ENCODE assay signal across 8 cellular contexts in genomic region chr3:196631655-196632032, GRCh38. TPM values are rescaled to one million over a fixed set of nuclear protein-coding genes. Genes with fewer than 3 reads are reported as not detected.
DNase-seq lines count a peak whose midpoint lies in the region; TF ChIP-seq lines count a peak whose summit lies in the region.

No MANE protein-coding gene starts in this region.

- H3K9me3 ChIP-seq in iPS-18a (ENCODE audit: control insufficient read depth, low read depth, low read length) (no peaks in the 10 kb centered on the region), suprapubic skin (no peaks in the 10 kb centered on the region)

- H3K4me3 ChIP-seq in AG04449 (ENCODE audit: low read depth, low read length) = peak overlapping the region; percentile 65
- H3K4me3 ChIP-seq in iPS-18a (ENCODE audit: low read length) = peak overlapping the region; percentile 78
- H3K4me3 ChIP-seq in suprapubic skin = peak overlapping the region; percentile 79

- no peaks in the 10 kb centered on the region for H3K27me3 ChIP-seq in iPS-18a (ENCODE audit: control insufficient read depth, insufficient read depth, low read length)
- no peaks in the 10 kb centered on the region for H3K27me3 ChIP-seq in suprapubic skin

- WGBS in suprapubic skin = 7% methylated on average over 5 of the region's 5 CpGs

- peak overlapping the region; percentile 70 for H3K27ac Mint-ChIP-seq in HFFc6
- H3K27ac Mint-ChIP-seq in activated T-helper 2 cell treated with anti-CD3 and anti-CD28 coated beads, Interferon-gamma antibody, Interleukin-2, Interleukin-4, amounts not matched to agents 10 μg/mL and 5 μg/mL and 100 μg/mL, durations not matched to agents 14 hours and 24 hours and 36 hours = peak overlapping the region; percentile 97

- H3K36me3 Mint-ChIP-seq in HFFc6 (ENCODE audit: low read depth) = no peaks in the 10 kb centered on the region
- no peaks in the 10 kb centered on the region for H3K36me3 Mint-ChIP-seq in activated T-helper 2 cell treated with anti-CD3 and anti-CD28 coated beads, Interferon-gamma antibody, Interleukin-2, Interleukin-4, amounts not matched to agents 10 μg/mL and 5 μg/mL and 100 μg/mL, durations not matched to agents 14 hours and 24 hours and 36 hours (ENCODE audit: low read depth)

- peak overlapping the region; percentile 82 for H3K4me3 Mint-ChIP-seq in HFFc6
- peak overlapping the region; percentile 87 for H3K4me3 Mint-ChIP-seq in activated T-helper 2 cell treated with anti-CD3 and anti-CD28 coated beads, Interferon-gamma antibody, Interleukin-2, Interleukin-4, amounts not matched to agents 10 μg/mL and 5 μg/mL and 100 μg/mL, durations not matched to agents 14 hours and 24 hours and 36 hours (ENCODE audit: low read depth)

- H3K36me3 ChIP-seq in iPS-18a (ENCODE audit: control insufficient read depth, low read depth, low read length) (no peaks in the 10 kb centered on the region), suprapubic skin (no peaks in the 10 kb centered on the region)

- peaks cover 5% of the 10 kb centered on the region for H3K27me3 Mint-ChIP-seq in HFFc6 (ENCODE audit: insufficient read depth)
- H3K27me3 Mint-ChIP-seq in activated T-helper 2 cell treated with anti-CD3 and anti-CD28 coated beads, Interferon-gamma antibody, Interleukin-2, Interleukin-4, amounts not matched to agents 10 μg/mL and 5 μg/mL and 100 μg/mL, durations not matched to agents 14 hours and 24 hours and 36 hours (ENCODE audit: low read depth) = no peaks in the 10 kb centered on the region

- peaks cover 28% of the 10 kb centered on the region for H3K4me1 Mint-ChIP-seq in HFFc6 (ENCODE audit: low read depth)
- H3K4me1 Mint-ChIP-seq in activated T-helper 2 cell treated with anti-CD3 and anti-CD28 coated beads, Interferon-gamma antibody, Interleukin-2, Interleukin-4, amounts not matched to agents 10 μg/mL and 5 μg/mL and 100 μg/mL, durations not matched to agents 14 hours and 24 hours and 36 hours (ENCODE audit: low read depth) = peaks cover 58% of the 10 kb centered on the region

- TF ChIP-seq POLR2A in suprapubic skin (IDR thresholded peaks at IDR 0.05) = no peak

- no peak for TF ChIP-seq EP300 in suprapubic skin (IDR thresholded peaks at IDR 0.05)

- in situ Hi-C loops in GM13976 (cut with MboI; ENCODE audit: low sequenced_read_pairs, unreplicated experiment) = no loop called here

- TF ChIP-seq CTCF in AG04449 (IDR thresholded peaks at IDR 0.05; ENCODE audit: insufficient read depth, low read length, missing control alignments) (no peak), HFFc6 (IDR thresholded peaks at IDR 0.05) (no peak), suprapubic skin (IDR thresholded peaks at IDR 0.05) (no peak), GM13976 (IDR thresholded peaks at IDR 0.05; ENCODE audit: borderline replicate concordance, control extremely low read depth, extremely low read depth, insufficient read depth, missing control alignments) (no peak)

- no peaks in the 10 kb centered on the region for H3K9me3 Mint-ChIP-seq in HFFc6
- no peaks in the 10 kb centered on the region for H3K9me3 Mint-ChIP-seq in activated T-helper 2 cell treated with anti-CD3 and anti-CD28 coated beads, Interferon-gamma antibody, Interleukin-2, Interleukin-4, amounts not matched to agents 10 μg/mL and 5 μg/mL and 100 μg/mL, durations not matched to agents 14 hours and 24 hours and 36 hours

- CTCF ChIA-PET in AG04449 (lab: Yijun Ruan, JAX) = interaction anchor here (1.0 to 2.6 kb wide), 6 partner anchors 17 to 53 kb away, joined by 3 to 12 read pairs (median 4); no protein-coding TSS in a partner anchor

- POLR2A ChIA-PET in AG04449 (lab: Yijun Ruan, JAX) = no interaction called here

- DNase-seq in AG04449 (ENCODE audit: low read depth, low spot score) (no peak), HFFc6 (no peak), suprapubic skin (ENCODE audit: low spot score in 2 of 2) (no peak), NCI-H1417 treated with DMSO at 0.1 percent for 48 hours (lab: John Stamatoyannopoulos, UW) (no peak), GM13976 (ENCODE audit: low spot score) (no peak), SHP77 (lab: John Stamatoyannopoulos, UW) (no peak)
- no peak for DNase-seq in activated T-helper 2 cell treated with anti-CD3 and anti-CD28 coated beads, Interferon-gamma antibody, Interleukin-2, Interleukin-4, amounts not matched to agents 10 μg/mL and 5 μg/mL and 100 μg/mL, durations not matched to agents 14 hours and 24 hours and 36 hours (ENCODE audit: low spot score)

- H3K9ac ChIP-seq in iPS-18a (ENCODE audit: low read length) = peak overlapping the region; percentile 83

- H3K4me1 ChIP-seq in iPS-18a (ENCODE audit: control insufficient read depth, low read depth, low read length) (peaks cover 13% of the 10 kb centered on the region), suprapubic skin (peaks cover 20% of the 10 kb centered on the region)

- peak overlapping the region; percentile 94 for H3K27ac ChIP-seq in iPS-18a (ENCODE audit: low read length)
- peak overlapping the region; percentile 91 for H3K27ac ChIP-seq in suprapubic skin

- intact Hi-C loops in activated T-helper 2 cell treated with anti-CD3 and anti-CD28 coated beads, Interferon-gamma antibody, Interleukin-2, Interleukin-4, amounts not matched to agents 10 μg/mL and 5 μg/mL and 100 μg/mL, durations not matched to agents 14 hours and 24 hours and 36 hours (cut with micrococcal nuclease) = loop anchor here (1.0 to 2.0 kb wide), 5 partner anchors 9 to 129 kb away; partner anchors contain the start of genes CEP19, PIGX and RNF168

RNA-seq across cellular contexts. Expression of gene NRROS, which starts 7.8 kb away (rescaled TPM):
- under 1 TPM in 5 of 6 experiments, not detected in 1; 0.07 to 0.23 (median 0.13) TPM for total RNA-seq in HFFc6 (2021; fragmentation: NEBNext Ultra II Directional; extraction: Animal tissue kit (Norgen Biotek cat#: 25700))
- total RNA-seq in activated T-helper 2 cell treated with anti-CD3 and anti-CD28 coated beads, Interferon-gamma antibody, Interleukin-2, Interleukin-4, amounts not matched to agents 10 μg/mL and 5 μg/mL and 100 μg/mL, durations not matched to agents 14 hours and 24 hours and 36 hours = 51.4 and 53.2 TPM in 2 replicates
- 1 to 10 TPM in 3 of 4 donors, under 1 TPM in 1; 0.95 to 4.5 (median 1.5) TPM for total RNA-seq in suprapubic skin
